In the genomic region with DNA sequence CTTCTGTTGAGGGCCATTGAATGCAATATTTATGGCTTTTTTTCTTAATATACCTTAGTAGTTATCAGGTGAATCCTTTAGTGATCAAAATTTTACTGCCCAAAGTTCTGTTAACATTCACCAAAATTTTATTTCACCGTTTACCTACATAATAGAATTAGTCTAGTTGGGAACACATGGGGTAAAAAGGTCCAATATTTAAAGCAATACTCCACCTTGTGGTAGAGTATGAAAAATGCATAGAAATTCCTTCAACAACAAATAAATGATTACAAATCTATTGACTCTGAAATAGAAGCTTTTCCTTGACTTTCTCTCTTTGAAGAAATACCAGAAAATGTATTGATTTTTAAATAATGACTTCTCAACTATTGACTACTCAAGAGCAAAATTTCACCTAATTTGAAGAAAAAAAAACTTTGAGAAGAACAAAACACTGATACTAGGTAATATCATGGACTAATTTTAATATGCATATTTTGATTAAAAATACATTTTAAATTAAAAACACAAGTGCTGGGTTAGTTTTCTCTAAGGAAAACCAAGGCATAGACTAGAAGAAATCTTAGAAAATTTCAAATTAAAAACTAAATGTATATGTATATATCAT, we compare ENCODE assay signal across 7 cellular contexts. TPM values are rescaled to one million over a fixed set of nuclear protein-coding genes. Genes with fewer than 3 reads are reported as not detected.
DNase-seq lines count a peak whose midpoint lies in the region; ATAC-seq and TF ChIP-seq lines count a peak whose summit lies in the region.

No MANE protein-coding gene starts in this region.

- H3K9ac ChIP-seq in adipocyte (ENCODE audit: low read length): no peak overlapping the region

- H3K4me3 Mint-ChIP-seq in HFFc6: no peak overlapping the region

- H3K36me3 Mint-ChIP-seq in HFFc6 (ENCODE audit: low read depth): no peaks in the 10 kb centered on the region

- TF ChIP-seq CTCF in GM12872 (IDR thresholded peaks at IDR 0.05; ENCODE audit: insufficient read depth, low read depth, low read length) (peak; percentile 41; the same call in 2 of the 3 replicates), HFFc6 (IDR thresholded peaks at IDR 0.05) (peak; percentile 87), kidney epithelial cell (IDR thresholded peaks at IDR 0.05; ENCODE audit: insufficient read depth, low read length, poor library complexity, severe bottlenecking) (peak; percentile 52)

- no peaks in the 10 kb centered on the region for H3K9me3 ChIP-seq in adipocyte (ENCODE audit: control insufficient read depth, low read length)

- no peaks in the 10 kb centered on the region for H3K9me3 Mint-ChIP-seq in HFFc6

- H3K4me1 ChIP-seq in adipocyte (ENCODE audit: control insufficient read depth, insufficient read depth, low read length): peaks cover 10% of the 10 kb centered on the region

- H3K4me1 Mint-ChIP-seq in HFFc6 (ENCODE audit: low read depth): 0 out of 2 replicates have a peak, but pooled peaks cover 4% of the 10 kb centered on the region

- no peak overlapping the region for H3K27ac Mint-ChIP-seq in HFFc6

- DNase-seq in HFFc6 (peak; percentile 31), NCI-H146 (lab: John Stamatoyannopoulos, UW) (peak; percentile 39), adipocyte (ENCODE audit: low read depth) (peak; percentile 78), kidney epithelial cell (ENCODE audit: low read depth) (no peak)
- no peak for DNase-seq in activated CD4-positive, CD25-positive, alpha-beta regulatory T cell treated with anti-CD3 and anti-CD28 coated beads, Interleukin-2, amount 50 U/mL, for 72 hours

- no peak for ATAC-seq in HG02870 (IDR thresholded peaks at IDR 0.05; ENCODE audit: unreplicated experiment)

- H3K27me3 ChIP-seq in adipocyte (replicated peaks; ENCODE audit: control insufficient read depth, insufficient read depth, low read length): no peaks in the 10 kb centered on the region
- H3K27me3 ChIP-seq in kidney epithelial cell (ENCODE audit: control insufficient read depth, insufficient read depth, low read length): no peaks in the 10 kb centered on the region

- peaks cover 5% of the 10 kb centered on the region; the same call in 1 of the 2 replicates for H3K27me3 Mint-ChIP-seq in HFFc6 (ENCODE audit: insufficient read depth)

- no peak overlapping the region for H3K4me3 ChIP-seq in adipocyte (ENCODE audit: low read length)
- H3K4me3 ChIP-seq in kidney epithelial cell (ENCODE audit: low read depth, low read length): no peak overlapping the region

- H3K36me3 ChIP-seq in adipocyte (ENCODE audit: control insufficient read depth, insufficient read depth, low read length, severe bottlenecking): no peaks in the 10 kb centered on the region
- H3K36me3 ChIP-seq in kidney epithelial cell (ENCODE audit: control insufficient read depth, insufficient read depth, low read length): no peaks in the 10 kb centered on the region

RNA-seq across cellular contexts. Expression of gene POLR1F, which starts 43.3 kb away (rescaled TPM):
- total RNA-seq in HFFc6 (2021; fragmentation: NEBNext Ultra II Directional; extraction: Animal tissue kit (Norgen Biotek cat#: 25700)): 10 to 100 TPM; 13.4 to 17.6 (median 15.5) TPM
- total RNA-seq in kidney epithelial cell: 22.5 and 24.6 TPM in 2 replicates

Comparison
In these comparisons a context has a peak if more than half of its experiments do, and no peak if none do; other contexts are left out.
1. DNase-seq: peak in HFFc6 (single experiment), NCI-H146 (single experiment) and adipocyte (single experiment); none in kidney epithelial cell (single experiment) and activated CD4-positive, CD25-positive, alpha-beta regulatory T cell treated with anti-CD3 and anti-CD28 coated beads, Interleukin-2, amount 50 U/mL, for 72 hours (single experiment).
2. Peak in every context shown above with its lines, with median percentiles within 50 percentile points of each other: CTCF ChIP-seq.